In genomic region chr1:158163000-158163947, GRCh38 we compare ENCODE assay signal across 11 cellular contexts. TPM values are rescaled to one million over a fixed set of nuclear protein-coding genes. Genes with fewer than 3 reads are reported as not detected.
DNase-seq lines count a peak whose midpoint lies in the region; ATAC-seq and TF ChIP-seq lines count a peak whose summit lies in the region.
"Had no signal": no experiment of that assay in that cellular context is flagged by ENCODE, and none has a peak within 500 bp of the region (broad histone marks: within the 10 kb centered on the region; RNA-seq: fewer than 3 reads in every experiment).

No MANE protein-coding gene starts in this region.

- no peaks in the 10 kb centered on the region for H3K36me3 ChIP-seq in ovary

- H3K27ac Mint-ChIP-seq in activated T-helper 1 cell treated with anti-CD3 and anti-CD28 coated beads, Interleukin-12 subunit alpha, Interleukin-12 subunit beta, Interleukin-2, Interleukin-4 antibody, amounts not matched to agents 30 ng/mL and 10 ng/mL and 1 ng/mL, durations not matched to agents 14 hours and 24 hours and 36 hours: no peak overlapping the region
- H3K27ac Mint-ChIP-seq: activated naive CD4-positive, alpha-beta T cell treated with anti-CD3 and anti-CD28 coated beads, Interleukin-2, amount 50 U/mL, for 24 hours had no signal

- TF ChIP-seq EP300 in ovary (IDR thresholded peaks at IDR 0.05): no peak

- TF ChIP-seq CTCF in ovary (IDR thresholded peaks at IDR 0.05): no peak

- ATAC-seq in GM18519 (IDR thresholded peaks at IDR 0.05; ENCODE audit: low FRiP score, unreplicated experiment): peak; percentile 97
- ATAC-seq in GM21423 (IDR thresholded peaks at IDR 0.05; ENCODE audit: unreplicated experiment): peak; percentile 99
- peak; percentile 99 for ATAC-seq in HG03103 (IDR thresholded peaks at IDR 0.05; ENCODE audit: low read depth, unreplicated experiment)
- ATAC-seq in Right ventricle myocardium superior (ENCODE audit: poor library complexity): no peak

- DNase-seq in SKM-1 treated with dmso at 0.1 percent for 144 hours (lab: John Stamatoyannopoulos, UW; ENCODE audit: unreplicated experiment) (peak; percentile 60), ovary (no peak), hepatic stellate cell (ENCODE audit: low spot score) (no peak), Right ventricle myocardium superior (no peak)
- no peak for DNase-seq in activated T-helper 1 cell treated with anti-CD3 and anti-CD28 coated beads, Interleukin-12 subunit alpha, Interleukin-12 subunit beta, Interleukin-2, Interleukin-4 antibody, amounts not matched to agents 30 ng/mL and 10 ng/mL and 1 ng/mL, durations not matched to agents 14 hours and 24 hours and 36 hours (ENCODE audit: low spot score)
- DNase-seq: effector CD8-positive, alpha-beta T cell; T-helper 2 cell had no signal

- intact Hi-C loops in ovary (cut with DNase I) (no loop called here), Right ventricle myocardium superior (cut with DNase I) (no loop called here)
- intact Hi-C loops in activated T-helper 1 cell treated with anti-CD3 and anti-CD28 coated beads, Interleukin-12 subunit alpha, Interleukin-12 subunit beta, Interleukin-2, Interleukin-4 antibody, amounts not matched to agents 30 ng/mL and 10 ng/mL and 1 ng/mL, durations not matched to agents 14 hours and 24 hours and 36 hours (cut with micrococcal nuclease): no loop called here

- no peak overlapping the region for H3K27ac ChIP-seq in ovary

- no peaks in the 10 kb centered on the region for H3K27me3 ChIP-seq in ovary

- H3K4me3 Mint-ChIP-seq in activated T-helper 1 cell treated with anti-CD3 and anti-CD28 coated beads, Interleukin-12 subunit alpha, Interleukin-12 subunit beta, Interleukin-2, Interleukin-4 antibody, amounts not matched to agents 30 ng/mL and 10 ng/mL and 1 ng/mL, durations not matched to agents 14 hours and 24 hours and 36 hours: no peak overlapping the region
- H3K4me3 Mint-ChIP-seq: activated naive CD4-positive, alpha-beta T cell treated with anti-CD3 and anti-CD28 coated beads, Interleukin-2, amount 50 U/mL, for 24 hours had no signal

- no peaks in the 10 kb centered on the region for H3K9me3 Mint-ChIP-seq in activated T-helper 1 cell treated with anti-CD3 and anti-CD28 coated beads, Interleukin-12 subunit alpha, Interleukin-12 subunit beta, Interleukin-2, Interleukin-4 antibody, amounts not matched to agents 30 ng/mL and 10 ng/mL and 1 ng/mL, durations not matched to agents 14 hours and 24 hours and 36 hours
- H3K9me3 Mint-ChIP-seq: activated naive CD4-positive, alpha-beta T cell treated with anti-CD3 and anti-CD28 coated beads, Interleukin-2, amount 50 U/mL, for 24 hours had no signal

- no peak for TF ChIP-seq POLR2A in ovary (IDR thresholded peaks at IDR 0.05)

- 68 to 75% (median 71%) methylated on average over 3 of the region's 3 CpGs for WGBS in ovary, 3 donors

- H3K9me3 ChIP-seq in ovary: no peaks in the 10 kb centered on the region

- no peak overlapping the region for H3K4me3 ChIP-seq in ovary

- no peaks in the 10 kb centered on the region for H3K4me1 Mint-ChIP-seq in activated T-helper 1 cell treated with anti-CD3 and anti-CD28 coated beads, Interleukin-12 subunit alpha, Interleukin-12 subunit beta, Interleukin-2, Interleukin-4 antibody, amounts not matched to agents 30 ng/mL and 10 ng/mL and 1 ng/mL, durations not matched to agents 14 hours and 24 hours and 36 hours (ENCODE audit: low read depth)
- H3K4me1 Mint-ChIP-seq: activated naive CD4-positive, alpha-beta T cell treated with anti-CD3 and anti-CD28 coated beads, Interleukin-2, amount 50 U/mL, for 24 hours had no signal

- no peaks in the 10 kb centered on the region for H3K36me3 Mint-ChIP-seq in activated T-helper 1 cell treated with anti-CD3 and anti-CD28 coated beads, Interleukin-12 subunit alpha, Interleukin-12 subunit beta, Interleukin-2, Interleukin-4 antibody, amounts not matched to agents 30 ng/mL and 10 ng/mL and 1 ng/mL, durations not matched to agents 14 hours and 24 hours and 36 hours (ENCODE audit: low read depth)

- H3K27me3 Mint-ChIP-seq in activated T-helper 1 cell treated with anti-CD3 and anti-CD28 coated beads, Interleukin-12 subunit alpha, Interleukin-12 subunit beta, Interleukin-2, Interleukin-4 antibody, amounts not matched to agents 30 ng/mL and 10 ng/mL and 1 ng/mL, durations not matched to agents 14 hours and 24 hours and 36 hours (ENCODE audit: insufficient read depth): peaks cover 12% of the 10 kb centered on the region

- H3K4me1 ChIP-seq in ovary (ENCODE audit: insufficient read depth): no peaks in the 10 kb centered on the region

RNA-seq across cellular contexts. Expression of gene CD1D, which starts 17.4 kb away (rescaled TPM):
- 1 to 10 TPM in 1 of 7 donors, under 1 TPM in 6; 0.18 to 1.1 (median 0.46) TPM for total RNA-seq in ovary
- 1 to 10 TPM in 1 of 2 donors, under 1 TPM in 1; 0.69 to 2.0 TPM for polyA plus RNA-seq in ovary
- 1.2 TPM for total RNA-seq in Right ventricle myocardium superior
- total RNA-seq in activated T-helper 1 cell treated with anti-CD3 and anti-CD28 coated beads, Interleukin-12 subunit alpha, Interleukin-12 subunit beta, Interleukin-2, Interleukin-4 antibody, amounts not matched to agents 30 ng/mL and 10 ng/mL and 1 ng/mL, durations not matched to agents 14 hours and 24 hours and 36 hours: 0.22 TPM in 1 of 2 replicates, not detected in the other
